8 cellular contexts compared by ENCODE assay signal in genomic region chr20:34022154-34022842, GRCh38. TPM values are rescaled to one million over a fixed set of nuclear protein-coding genes. Genes with fewer than 3 reads are reported as not detected.
DNase-seq lines count a peak whose midpoint lies in the region; ATAC-seq and TF ChIP-seq lines count a peak whose summit lies in the region.

No MANE protein-coding gene starts in this region.

- no peak overlapping the region for H2BK120ac ChIP-seq in IMR-90 (ENCODE audit: low read depth, low read length)

- H3K27ac ChIP-seq in IMR-90 (ENCODE audit: insufficient read depth, low read length) (no peak overlapping the region), VCaP (0 out of 2 replicates have a peak overlapping the region, but pooled peaks have one; percentile 0), lower lobe of right lung (no peak overlapping the region), transverse colon (no peak overlapping the region)

- peak; percentile 32 for TF ChIP-seq RAD21 in IMR-90 (IDR thresholded peaks at IDR 0.05; ENCODE audit: low read length)

- no peak overlapping the region for H3K14ac ChIP-seq in IMR-90 (replicated peaks; ENCODE audit: low read depth, low read length)

- H3K23ac ChIP-seq in IMR-90 (ENCODE audit: low read depth, low read length) = no peak overlapping the region

- H4K91ac ChIP-seq in IMR-90 (ENCODE audit: insufficient read depth, low read depth, low read length) = no peak overlapping the region

- H3K4me2 ChIP-seq in IMR-90 (ENCODE audit: low read depth, low read length) = no peak overlapping the region

- TF ChIP-seq POLR2A in IMR-90 (IDR thresholded peaks at IDR 0.05; ENCODE audit: low read depth, low read length) (no peak), transverse colon (IDR thresholded peaks at IDR 0.05) (no peak)

- H2BK15ac ChIP-seq in IMR-90 (ENCODE audit: low read depth, low read length) = no peak overlapping the region

- no peak overlapping the region for H3K18ac ChIP-seq in IMR-90 (ENCODE audit: low read depth, low read length)

- DNase-seq in AG10803 (ENCODE audit: low read depth) (no peak), IMR-90 (no peak), lower lobe of right lung (no peak), transverse colon (no peak)

- peak; percentile 39 for TF ChIP-seq CTCF in AG10803 (conservative IDR thresholded peaks at IDR 0.05; ENCODE audit: low read length)
- TF ChIP-seq CTCF in GM12872 (IDR thresholded peaks at IDR 0.05; ENCODE audit: insufficient read depth, low read depth, low read length) = peak; percentile 53
- TF ChIP-seq CTCF in IMR-90 (conservative IDR thresholded peaks at IDR 0.05; ENCODE audit: low read depth, low read length) = peak; percentile 34; the same call in 1 of the 2 replicates
- TF ChIP-seq CTCF in VCaP (conservative IDR thresholded peaks at IDR 0.05) = peak; percentile 62
- TF ChIP-seq CTCF in lower lobe of right lung (IDR thresholded peaks at IDR 0.05) = peak; percentile 28
- TF ChIP-seq CTCF in transverse colon (IDR thresholded peaks at IDR 0.05) = peak in 2 of 5 experiments; percentile 14 to 16

- H3K56ac ChIP-seq in IMR-90 (ENCODE audit: extremely low read depth, insufficient read depth, low read length) = no peak overlapping the region

- H4K20me1 ChIP-seq in IMR-90 (ENCODE audit: insufficient read depth, low read length) = peaks cover 91% of the 10 kb centered on the region

- no peaks in the 10 kb centered on the region for H3K9me3 ChIP-seq in IMR-90 (ENCODE audit: control insufficient read depth, insufficient read depth, low read length)
- no peaks in the 10 kb centered on the region for H3K9me3 ChIP-seq in lower lobe of right lung
- H3K9me3 ChIP-seq in transverse colon = no peaks in the 10 kb centered on the region

- TF ChIP-seq EP300 in transverse colon (IDR thresholded peaks at IDR 0.05; ENCODE audit: low read depth) = no peak

- POLR2A ChIA-PET in IMR-90 (lab: Charles Lee; ENCODE audit: unreplicated experiment) = no interaction called here

- H2AK9ac ChIP-seq in IMR-90 (replicated peaks; ENCODE audit: low read depth, low read length, poor library complexity) = no peak overlapping the region

- no peak overlapping the region for H3K4ac ChIP-seq in IMR-90 (ENCODE audit: low read depth, low read length)

- peaks cover 20% of the 10 kb centered on the region for H3K4me1 ChIP-seq in IMR-90 (ENCODE audit: control insufficient read depth, insufficient read depth, low read length)
- H3K4me1 ChIP-seq in lower lobe of right lung = peaks cover 76% of the 10 kb centered on the region
- H3K4me1 ChIP-seq in transverse colon = peaks cover 28 to 76% (median 41%) of the 10 kb centered on the region in 4 donors

- BruUV-seq in IMR-90 (replicated peaks; lab: Mats Ljungman, UMichigan) = no TSS peak

- no peak overlapping the region for H4K8ac ChIP-seq in IMR-90 (ENCODE audit: low read depth in 2 of 2, low read length in 2 of 2)

- intact Hi-C loops in IMR-90 (cut with micrococcal nuclease) (no loop called here), lower lobe of right lung (cut with DNase I) (no loop called here), transverse colon (cut with DNase I; ENCODE audit: low total_unique reads) (no loop called here)

- CTCF ChIA-PET in IMR-90 (lab: Yijun Ruan, JAX) = interaction anchor here (0.6 kb wide), 2 partner anchors 13 to 60 kb away, joined by 3 read pairs; no protein-coding TSS in a partner anchor

- H4K5ac ChIP-seq in IMR-90 (ENCODE audit: low read depth, low read length) = no peak overlapping the region

- dilution Hi-C loops in IMR-90 (cut with HindIII; ENCODE audit: low sequenced_read_pairs, unreplicated experiment) = no loop called here

- ATAC-seq in IMR-90 (ENCODE audit: low read depth) (no peak), lower lobe of right lung (peak; percentile 77 to 79), GM18861 (IDR thresholded peaks at IDR 0.05; ENCODE audit: unreplicated experiment) (no peak), HG03025 (IDR thresholded peaks at IDR 0.05; ENCODE audit: low FRiP score, unreplicated experiment) (no peak)

- no peak overlapping the region for H2BK20ac ChIP-seq in IMR-90 (ENCODE audit: low read depth, low read length)

- H2AK5ac ChIP-seq in IMR-90 (ENCODE audit: low read depth, low read length) = no peak overlapping the region

- no CpG with 5 or more reads among the region's 4 CpGs for WGBS in IMR-90 (ENCODE audit: extremely low coverage in 2 of 2, insufficient read length in 1 of 2), 2 experiments
- WGBS in transverse colon (ENCODE audit: low coverage in 1 of 2), 2 donors = 78 to 83% methylated on average over 3 to 4 of the region's 4 CpGs

- H2AFZ ChIP-seq in IMR-90 (replicated peaks; ENCODE audit: low read length, poor library complexity) = no peak overlapping the region

- in situ Hi-C loops in IMR-90 (cut with MboI; ENCODE audit: low sequenced_read_pairs) = no loop called here
- in situ Hi-C loops in transverse colon (cut with MboI; ENCODE audit: low pct_ligation_motif_present in 1 of 4, low pct_unique_long_range_greater_than_20kb in 1 of 4, low sequenced_read_pairs in 3 of 4) = no loop called here

- peaks cover 53% of the 10 kb centered on the region for H3K9me1 ChIP-seq in IMR-90 (ENCODE audit: insufficient read depth, low read length)

- H3K36me3 ChIP-seq in IMR-90 (ENCODE audit: control insufficient read depth, insufficient read depth, low read length) (0 out of 2 replicates have a peak, but pooled peaks cover 1% of the 10 kb centered on the region), lower lobe of right lung (no peaks in the 10 kb centered on the region), transverse colon (no peaks in the 10 kb centered on the region)

- H3K4me3 ChIP-seq in AG10803 (ENCODE audit: low read length) (no peak overlapping the region), IMR-90 (ENCODE audit: insufficient read depth, low read depth, low read length) (no peak overlapping the region), lower lobe of right lung (no peak overlapping the region), transverse colon (no peak overlapping the region)

- H3K27me3 ChIP-seq in IMR-90 (ENCODE audit: control insufficient read depth, insufficient read depth, low read length) (no peaks in the 10 kb centered on the region), lower lobe of right lung (ENCODE audit: low read depth) (no peaks in the 10 kb centered on the region), transverse colon (no peaks in the 10 kb centered on the region)

- H3K9ac ChIP-seq in IMR-90 (ENCODE audit: low read depth, low read length) = no peak overlapping the region

- peaks cover 65 to 88% of the 10 kb centered on the region in 2 experiments for H3K79me1 ChIP-seq in IMR-90 (ENCODE audit: low read depth in 1 of 2, low read length in 2 of 2)

- no peak overlapping the region for H2BK5ac ChIP-seq in IMR-90 (ENCODE audit: low read depth, low read length, poor library complexity, severe bottlenecking)

TF ChIP-seq in IMR-90, 13 proteins besides CTCF, POLR2A, EP300 and RAD21:
- TF ChIP-seq RFX5 (IDR thresholded peaks at IDR 0.05; ENCODE audit: low read depth, low read length) (no peak), SMC3 (IDR thresholded peaks at IDR 0.05; ENCODE audit: low read depth, low read length) (peak; percentile 46; the same call in 1 of the 2 replicates), MXI1 (IDR thresholded peaks at IDR 0.05; ENCODE audit: borderline replicate concordance, low read depth, low read length) (no peak), CEBPB (IDR thresholded peaks at IDR 0.05; ENCODE audit: low read depth, low read length) (no peak)

RNA-seq across cellular contexts. Expression of gene RALY, which starts 28.6 kb away (rescaled TPM):
- 45.8 and 46.2 TPM in 2 replicates for total RNA-seq in IMR-90 (2012; rRNA removed)
- polyA plus RNA-seq in IMR-90 (2012; rRNA removed) = 115 and 123 TPM in 2 replicates
- polyA plus RNA-seq in IMR-90 (2012; cell fraction: cytosol; rRNA removed) = 145 and 250 TPM in 2 replicates
- polyA plus RNA-seq in IMR-90 (2012; cell fraction: nucleus; rRNA removed; ENCODE audit: low replicate concordance) = 72.9 and 111 TPM in 2 replicates
- total RNA-seq in lower lobe of right lung = 124 TPM
- total RNA-seq in transverse colon = 100 to 1,000 TPM in 3 of 4 donors, 10 to 100 TPM in 1; 71.6 to 166 (median 149) TPM

Comparison
In these comparisons a context has a peak if more than half of its experiments do, and no peak if none do; other contexts are left out.
1. ATAC-seq: peak in lower lobe of right lung (2 of 2); none in IMR-90 (single experiment), GM18861 (single experiment) and HG03025 (single experiment).